In the genomic region with DNA sequence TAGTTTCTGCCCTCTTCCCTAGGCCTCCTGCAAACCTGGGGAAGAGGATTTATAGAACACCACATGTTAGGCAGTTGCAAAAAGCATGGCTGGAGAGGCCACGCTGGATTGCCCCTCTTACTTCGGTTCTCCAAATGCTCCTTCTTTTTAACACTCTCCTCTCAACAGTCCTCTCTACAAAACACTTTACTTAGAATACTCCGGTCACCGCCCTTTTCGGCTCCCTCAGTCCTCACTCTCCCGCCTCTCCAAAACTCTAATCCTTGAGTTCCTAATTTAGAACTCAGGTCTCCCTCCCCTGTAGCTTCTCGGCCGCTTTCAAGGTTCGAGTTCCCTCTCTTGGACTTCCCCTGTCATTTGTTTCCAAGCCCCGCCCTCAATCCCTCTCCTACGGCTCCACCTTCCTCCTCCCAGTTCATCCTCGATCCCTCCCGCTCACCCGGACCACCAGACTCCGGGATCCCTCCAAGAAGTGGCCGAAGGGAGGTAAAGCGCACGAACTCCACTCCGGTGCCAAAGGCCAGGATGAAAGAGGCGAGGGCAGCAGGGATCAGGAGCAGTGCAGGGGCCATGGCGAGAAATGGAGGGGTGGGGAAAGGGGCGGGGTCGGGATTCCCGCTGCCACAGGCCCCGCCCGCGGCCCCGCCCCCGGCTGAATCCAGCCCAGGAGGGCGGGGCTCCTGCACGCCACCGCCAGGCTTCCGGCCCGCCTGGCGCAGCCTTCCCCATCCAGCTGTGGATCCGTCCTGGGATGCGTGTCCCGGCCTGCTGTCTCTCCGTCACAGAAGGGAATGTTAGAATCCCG, we compare ENCODE assay signal across 8 cellular contexts. TPM values are rescaled to one million over a fixed set of nuclear protein-coding genes. Genes with fewer than 3 reads are reported as not detected.
DNase-seq lines count a peak whose midpoint lies in the region; ATAC-seq and TF ChIP-seq lines count a peak whose summit lies in the region.

A gene with protein sequence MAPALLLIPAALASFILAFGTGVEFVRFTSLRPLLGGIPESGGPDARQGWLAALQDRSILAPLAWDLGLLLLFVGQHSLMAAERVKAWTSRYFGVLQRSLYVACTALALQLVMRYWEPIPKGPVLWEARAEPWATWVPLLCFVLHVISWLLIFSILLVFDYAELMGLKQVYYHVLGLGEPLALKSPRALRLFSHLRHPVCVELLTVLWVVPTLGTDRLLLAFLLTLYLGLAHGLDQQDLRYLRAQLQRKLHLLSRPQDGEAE (minus strand): TSS at position 582 of the 805 bp plus-strand sequence. CDS start 10 bp downstream, at position 572.

- H2AFZ ChIP-seq in neuronal stem cell (ENCODE audit: low read length), result peak within 1 kb of the TSS; percentile 98

- ATAC-seq in GM21576 (IDR thresholded peaks at IDR 0.05; ENCODE audit: unreplicated experiment), result peak; percentile 27
- ATAC-seq in SK-N-SH treated with all-trans-retinoic acid at 6 μM for 48 hours, result peak; percentile 60
- ATAC-seq in gastroesophageal sphincter, result peak; percentile 75

- H2BK5ac ChIP-seq in neuronal stem cell (ENCODE audit: low read length), result peak within 1 kb of the TSS; percentile 85

- no peak within 1 kb of the TSS for H4K8ac ChIP-seq in neuronal stem cell (ENCODE audit: low read depth, low read length)

- intact Hi-C loops in testis (cut with DNase I; ENCODE audit: low total_unique reads), result no loop called here

- no peak for TF ChIP-seq CTCF in C4-2B (conservative IDR thresholded peaks at IDR 0.05)
- TF ChIP-seq CTCF in gastroesophageal sphincter (IDR thresholded peaks at IDR 0.05), result peak in 1 of 4 experiments; percentile 18
- no peak for TF ChIP-seq CTCF in testis (IDR thresholded peaks at IDR 0.05)

- peaks cover 9% of the 10 kb centered on the region for H3K79me1 ChIP-seq in neuronal stem cell (ENCODE audit: low read depth, low read length)

- H3K4ac ChIP-seq in neuronal stem cell (ENCODE audit: low read length), result peak within 1 kb of the TSS; percentile 27

- H3K36me3 ChIP-seq in gastroesophageal sphincter (no peaks in the 10 kb centered on the region), neuronal stem cell (replicated peaks in 1 of 2; ENCODE audit: control insufficient read depth in 2 of 2, insufficient read depth in 2 of 2, low read length in 2 of 2) (peaks cover 2 to 18% of the 10 kb centered on the region in 2 donors), testis (ENCODE audit: low read depth, missing control alignments) (no peaks in the 10 kb centered on the region)

- no peak within 1 kb of the TSS for H2BK120ac ChIP-seq in neuronal stem cell (ENCODE audit: low read depth, low read length)

- H3K9ac ChIP-seq in neuronal stem cell (ENCODE audit: low read depth, low read length, poor library complexity), result peak within 1 kb of the TSS; percentile 90

- TF ChIP-seq EP300 in gastroesophageal sphincter (IDR thresholded peaks at IDR 0.05), result no peak

- H2BK12ac ChIP-seq in neuronal stem cell (ENCODE audit: low read length), result peak within 1 kb of the TSS; percentile 82

- H3K27me3 ChIP-seq in gastroesophageal sphincter, result no peaks in the 10 kb centered on the region
- H3K27me3 ChIP-seq in neuronal stem cell (ENCODE audit: control insufficient read depth in 3 of 3, insufficient read depth in 3 of 3, low read depth in 1 of 3, low read length in 3 of 3), result no peaks in the 10 kb centered on the region
- H3K27me3 ChIP-seq in testis, result no peaks in the 10 kb centered on the region

- H3K14ac ChIP-seq in neuronal stem cell (ENCODE audit: low read length), result peak within 1 kb of the TSS; percentile 49

- H3K23ac ChIP-seq in neuronal stem cell (ENCODE audit: low read depth, low read length, poor library complexity), result no peak within 1 kb of the TSS

- WGBS in gastroesophageal sphincter (ENCODE audit: low coverage in 1 of 2), 2 donors, result 0 to 1% methylated on average over 7 to 12 of the region's 40 CpGs
- no CpG with 5 or more reads among the region's 40 CpGs for WGBS in neuronal stem cell (ENCODE audit: extremely low coverage in 2 of 2, insufficient read length in 2 of 2, insufficient replicate concordance in 1 of 2), 2 donors
- WGBS in testis, 2 donors, result 1 to 2% methylated on average over 25 to 40 of the region's 40 CpGs

- peak within 1 kb of the TSS; percentile 41 for H2AK5ac ChIP-seq in neuronal stem cell (ENCODE audit: low read depth, low read length)

- no peak within 1 kb of the TSS for H2BK15ac ChIP-seq in neuronal stem cell (ENCODE audit: low read length)

- H3K4me2 ChIP-seq in neuronal stem cell (ENCODE audit: insufficient read depth, low read length, poor library complexity, severe bottlenecking), result peak within 1 kb of the TSS; percentile 73

- peak within 1 kb of the TSS; percentile 98 for H3K18ac ChIP-seq in neuronal stem cell (ENCODE audit: low read length)

- H3K4me1 ChIP-seq in gastroesophageal sphincter (peaks cover 4 to 43% (median 33%) of the 10 kb centered on the region in 3 donors), neuronal stem cell (ENCODE audit: control insufficient read depth in 2 of 2, insufficient read depth in 1 of 2, low read depth in 1 of 2, low read length in 2 of 2) (peaks cover 27 to 34% of the 10 kb centered on the region in 2 donors), testis (peaks cover 33% of the 10 kb centered on the region)

- DNase-seq in NCI-H1092 treated with DMSO at 0.1 percent for 48 hours (lab: John Stamatoyannopoulos, UW), result peak; percentile 73
- peak; percentile 77 for DNase-seq in activated naive CD4-positive, alpha-beta T cell treated with anti-CD3 and anti-CD28 coated beads, Interleukin-2, amount 50 U/mL, for 16 hours
- peak; percentile 86 for DNase-seq in neuronal stem cell (ENCODE audit: low spot score)
- DNase-seq in testis, result peak; percentile 91

- no peaks in the 10 kb centered on the region for H3K9me3 ChIP-seq in gastroesophageal sphincter
- H3K9me3 ChIP-seq in neuronal stem cell (replicated peaks in 1 of 2; ENCODE audit: control insufficient read depth in 2 of 2, insufficient read depth in 1 of 2, low read depth in 1 of 2, low read length in 2 of 2), result no peaks in the 10 kb centered on the region
- H3K9me3 ChIP-seq in testis, result no peaks in the 10 kb centered on the region

- H3K27ac ChIP-seq in C4-2B (peak within 1 kb of the TSS; percentile 63), gastroesophageal sphincter (peak within 1 kb of the TSS; percentile 70 to 100 (median 95)), neuronal stem cell (replicated peaks; ENCODE audit: low read length) (peak within 1 kb of the TSS; percentile 99), testis (peak within 1 kb of the TSS; percentile 61 to 92)

- peak; percentile 27 to 28 for TF ChIP-seq POLR2A in gastroesophageal sphincter (IDR thresholded peaks at IDR 0.05)
- TF ChIP-seq POLR2A in testis (IDR thresholded peaks at IDR 0.05), result no peak

- H4K91ac ChIP-seq in neuronal stem cell (ENCODE audit: low read depth, low read length, poor library complexity), result no peak within 1 kb of the TSS

- H3K4me3 ChIP-seq in gastroesophageal sphincter (peak within 1 kb of the TSS; percentile 68 to 80), neuronal stem cell (ENCODE audit: low read length in 2 of 2) (peak within 1 kb of the TSS; percentile 88 to 97), testis (peak within 1 kb of the TSS; percentile 58 to 72)

TF ChIP-seq in SK-N-SH treated with all-trans-retinoic acid at 6 μM for 48 hours, 23 proteins besides CTCF, POLR2A, EP300 and RAD21:
- TF ChIP-seq, protein P1, sequence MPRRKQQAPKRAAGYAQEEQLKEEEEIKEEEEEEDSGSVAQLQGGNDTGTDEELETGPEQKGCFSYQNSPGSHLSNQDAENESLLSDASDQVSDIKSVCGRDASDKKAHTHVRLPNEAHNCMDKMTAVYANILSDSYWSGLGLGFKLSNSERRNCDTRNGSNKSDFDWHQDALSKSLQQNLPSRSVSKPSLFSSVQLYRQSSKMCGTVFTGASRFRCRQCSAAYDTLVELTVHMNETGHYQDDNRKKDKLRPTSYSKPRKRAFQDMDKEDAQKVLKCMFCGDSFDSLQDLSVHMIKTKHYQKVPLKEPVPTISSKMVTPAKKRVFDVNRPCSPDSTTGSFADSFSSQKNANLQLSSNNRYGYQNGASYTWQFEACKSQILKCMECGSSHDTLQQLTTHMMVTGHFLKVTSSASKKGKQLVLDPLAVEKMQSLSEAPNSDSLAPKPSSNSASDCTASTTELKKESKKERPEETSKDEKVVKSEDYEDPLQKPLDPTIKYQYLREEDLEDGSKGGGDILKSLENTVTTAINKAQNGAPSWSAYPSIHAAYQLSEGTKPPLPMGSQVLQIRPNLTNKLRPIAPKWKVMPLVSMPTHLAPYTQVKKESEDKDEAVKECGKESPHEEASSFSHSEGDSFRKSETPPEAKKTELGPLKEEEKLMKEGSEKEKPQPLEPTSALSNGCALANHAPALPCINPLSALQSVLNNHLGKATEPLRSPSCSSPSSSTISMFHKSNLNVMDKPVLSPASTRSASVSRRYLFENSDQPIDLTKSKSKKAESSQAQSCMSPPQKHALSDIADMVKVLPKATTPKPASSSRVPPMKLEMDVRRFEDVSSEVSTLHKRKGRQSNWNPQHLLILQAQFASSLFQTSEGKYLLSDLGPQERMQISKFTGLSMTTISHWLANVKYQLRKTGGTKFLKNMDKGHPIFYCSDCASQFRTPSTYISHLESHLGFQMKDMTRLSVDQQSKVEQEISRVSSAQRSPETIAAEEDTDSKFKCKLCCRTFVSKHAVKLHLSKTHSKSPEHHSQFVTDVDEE (CRISPR knock-in tag; IDR thresholded peaks at IDR 0.05), result no peak
- no peak for TF ChIP-seq ISL1 (CRISPR knock-in tag; IDR thresholded peaks at IDR 0.05)
- TF ChIP-seq, protein P2, sequence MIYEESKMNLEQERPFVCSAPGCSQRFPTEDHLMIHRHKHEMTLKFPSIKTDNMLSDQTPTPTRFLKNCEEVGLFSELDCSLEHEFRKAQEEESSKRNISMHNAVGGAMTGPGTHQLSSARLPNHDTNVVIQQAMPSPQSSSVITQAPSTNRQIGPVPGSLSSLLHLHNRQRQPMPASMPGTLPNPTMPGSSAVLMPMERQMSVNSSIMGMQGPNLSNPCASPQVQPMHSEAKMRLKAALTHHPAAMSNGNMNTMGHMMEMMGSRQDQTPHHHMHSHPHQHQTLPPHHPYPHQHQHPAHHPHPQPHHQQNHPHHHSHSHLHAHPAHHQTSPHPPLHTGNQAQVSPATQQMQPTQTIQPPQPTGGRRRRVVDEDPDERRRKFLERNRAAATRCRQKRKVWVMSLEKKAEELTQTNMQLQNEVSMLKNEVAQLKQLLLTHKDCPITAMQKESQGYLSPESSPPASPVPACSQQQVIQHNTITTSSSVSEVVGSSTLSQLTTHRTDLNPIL (CRISPR knock-in tag; IDR thresholded peaks at IDR 0.05; ENCODE audit: low read depth), result no peak
- TF ChIP-seq SNAI2 (CRISPR knock-in tag; IDR thresholded peaks at IDR 0.05), result no peak
- TF ChIP-seq TOX (CRISPR knock-in tag; IDR thresholded peaks at IDR 0.05; ENCODE audit: borderline replicate concordance), result no peak
- no peak for TF ChIP-seq ARNTL (CRISPR knock-in tag; IDR thresholded peaks at IDR 0.05; ENCODE audit: borderline replicate concordance, low read depth)
- TF ChIP-seq ZFP30 (CRISPR knock-in tag; IDR thresholded peaks at IDR 0.05), result no peak
- TF ChIP-seq ZFP3 (CRISPR knock-in tag; IDR thresholded peaks at IDR 0.05), result peak; percentile 86; the same call in 1 of the 2 replicates
TF ChIP-seq in SK-N-SH treated with all-trans-retinoic acid at 6 μM for 48 hours: peak in this region for 1.

RNA-seq across cellular contexts. Expression of the gene that starts here (rescaled TPM):
- 1 to 10 TPM; 3.0 to 8.2 (median 6.0) TPM for total RNA-seq in gastroesophageal sphincter
- polyA plus RNA-seq in neuronal stem cell (2013, experiment 1 of 2), result 98.1 TPM
- 96.2 TPM for polyA plus RNA-seq in neuronal stem cell (2013, experiment 2 of 2)
- total RNA-seq in testis, result 10 to 100 TPM in 1 of 2 donors, 1 to 10 TPM in 1; 9.5 to 10.5 TPM
- 26.6 TPM for polyA plus RNA-seq in testis (ENCODE audit: insufficient read depth, low read depth, low replicate concordance)

Comparison
In these comparisons a context has a peak if more than half of its experiments do, and no peak if none do; other contexts are left out.
1. Peak in every context shown above with its lines: DNase-seq, ATAC-seq, H3K4me3 ChIP-seq and H3K27ac ChIP-seq.